ENCODE assay signal across 9 cellular contexts in the genomic region with DNA sequence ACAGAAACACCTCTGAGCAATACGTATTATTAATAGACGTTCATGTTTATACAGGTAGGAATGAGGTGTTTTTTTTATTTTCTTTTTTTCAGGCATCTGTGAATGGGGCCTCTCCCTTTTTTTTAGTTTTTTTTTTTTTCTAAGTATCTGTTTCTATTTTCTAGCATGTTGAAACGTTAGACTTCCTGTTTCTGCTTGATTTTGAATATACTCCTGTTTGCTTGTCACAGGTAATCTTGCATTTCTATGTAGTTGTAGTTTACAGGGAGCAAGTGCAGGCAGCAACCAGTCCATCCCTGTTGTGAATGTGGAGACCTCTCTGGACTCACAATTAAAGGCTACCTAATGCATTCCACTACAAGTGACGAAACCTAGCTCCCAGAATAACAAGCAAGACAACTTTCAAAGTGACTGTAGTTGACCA. TPM values are rescaled to one million over a fixed set of nuclear protein-coding genes. Genes with fewer than 3 reads are reported as not detected.
A peak's percentile ranks its signal among the peaks of the same experiment; 100 is the strongest.
DNase-seq lines count a peak whose midpoint lies in the region; ATAC-seq and TF ChIP-seq lines count a peak whose summit lies in the region.
"Had no signal": no experiment of that assay in that cellular context is flagged by ENCODE, and none has a peak within 500 bp of the region (broad histone marks: within the 10 kb centered on the region; RNA-seq: fewer than 3 reads in every experiment).

No MANE protein-coding gene starts in this region.

- CTCF ChIA-PET in A673 (lab: Charles Lee): no interaction called here

- POLR2A ChIA-PET in A673 (lab: Charles Lee; ENCODE audit: low non-redundant PET): no interaction called here

- H3K9me3 ChIP-seq in A673 (ENCODE audit: low read depth, low read length, poor library complexity, severe bottlenecking): no peaks in the 10 kb centered on the region

- DNase-seq in GM12864 (ENCODE audit: low read depth) (no peak), A673 (ENCODE audit: low spot score) (no peak), NCI-H1694 treated with DMSO at 0.1 percent for 48 hours (lab: John Stamatoyannopoulos, UW) (no peak), SKM-1 treated with dmso at 0.1 percent for 144 hours (lab: John Stamatoyannopoulos, UW; ENCODE audit: unreplicated experiment) (no peak)
- no peak for DNase-seq in stimulated activated CD4-positive, alpha-beta T cell treated with anti-CD3 and anti-CD28 coated beads, Interleukin-4, amount 100 ng/mL, for 24 hours

- H3K4me3 ChIP-seq in GM12864 (ENCODE audit: low read depth, low read length) (peak overlapping the region; percentile 74), A673 (ENCODE audit: low read depth, low read length, poor library complexity, severe bottlenecking) (no peak overlapping the region)
- H3K4me3 ChIP-seq: SK-N-MC had no signal

- no TSS peak for BruUV-seq in A673 (replicated peaks; lab: Mats Ljungman, UMichigan)

- no peak for TF ChIP-seq CTCF in GM12864 (IDR thresholded peaks at IDR 0.05; ENCODE audit: low read depth, low read length, missing control alignments)
- TF ChIP-seq CTCF in A673 (conservative IDR thresholded peaks at IDR 0.05; ENCODE audit: low read depth, low read length): no peak

- H3K27ac ChIP-seq in A673 (ENCODE audit: low read depth, low read length, poor library complexity, severe bottlenecking): no peak overlapping the region
- H3K27ac ChIP-seq: SK-N-MC had no signal

- ATAC-seq in GM21360 (IDR thresholded peaks at IDR 0.05; ENCODE audit: unreplicated experiment) (peak; percentile 23), HG03442 (IDR thresholded peaks at IDR 0.05; ENCODE audit: unreplicated experiment) (peak; percentile 19), esophagus mucosa (peak; percentile 67)

- no peaks in the 10 kb centered on the region for H3K36me3 ChIP-seq in A673 (ENCODE audit: insufficient read depth, low read length, poor library complexity, severe bottlenecking)

- no peaks in the 10 kb centered on the region for H3K4me1 ChIP-seq in A673 (ENCODE audit: insufficient read depth, low read length, poor library complexity, severe bottlenecking)

- intact Hi-C loops in A673 (cut with micrococcal nuclease; ENCODE audit: unreplicated experiment): no loop called here

- H3K27me3 ChIP-seq in A673 (replicated peaks; ENCODE audit: insufficient read depth, low read depth, low read length, poor library complexity): no peaks in the 10 kb centered on the region

RNA-seq across cellular contexts. Expression of a gene that starts 22.8 kb away (rescaled TPM):
- total RNA-seq in esophagus mucosa (15.3 TPM), A673 (2021) (6.3 and 6.8 TPM in 2 replicates)
